ENCODE assay signal across 13 cellular contexts in the genomic region with DNA sequence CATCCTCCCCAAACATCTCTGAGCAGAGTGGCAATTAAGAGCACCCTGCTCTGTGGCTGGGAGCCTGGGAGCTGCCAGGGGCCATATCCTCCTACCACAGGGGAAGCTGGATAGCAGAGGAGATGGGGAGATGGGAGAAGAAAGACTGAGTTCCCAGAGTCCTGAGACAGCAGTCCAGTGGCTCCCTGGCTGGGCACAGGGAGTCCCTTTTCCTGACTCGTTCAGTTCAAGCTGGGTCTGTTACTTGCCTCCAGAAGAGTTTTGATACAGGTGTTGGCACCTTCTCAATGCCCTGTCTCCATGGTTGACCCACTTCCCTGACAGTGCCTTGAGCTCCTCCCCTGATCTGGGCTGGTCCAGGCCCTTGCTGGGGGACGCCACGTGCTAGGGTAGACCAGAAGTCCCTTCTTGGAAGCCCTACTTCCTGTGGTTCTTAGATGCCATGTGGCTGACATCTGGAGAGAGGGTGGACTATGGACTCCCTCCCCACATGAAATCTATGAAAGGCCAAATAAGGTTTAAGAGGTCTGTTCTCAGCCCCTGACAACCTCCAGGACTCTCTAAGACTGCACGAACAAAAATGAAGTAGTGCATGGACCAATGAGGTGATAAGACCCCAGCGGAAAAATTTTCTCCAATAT.
DNase-seq lines count a peak whose midpoint lies in the region; ATAC-seq, FAIRE-seq and TF ChIP-seq lines count a peak whose summit lies in the region.
"Had no signal": no experiment of that assay in that cellular context is flagged by ENCODE, and none has a peak within 500 bp of the region (broad histone marks: within the 10 kb centered on the region; RNA-seq: fewer than 3 reads in every experiment).

No MANE protein-coding gene starts in this region.

- no peaks in the 10 kb centered on the region for H3K27me3 ChIP-seq in KMS-11 (ENCODE audit: insufficient read depth, low read depth)
- H3K27me3 ChIP-seq in skeletal muscle tissue (ENCODE audit: control insufficient read depth in 3 of 3, insufficient read depth in 3 of 3, low read length in 3 of 3), result no peaks in the 10 kb centered on the region

- H3K36me3 ChIP-seq in KMS-11 (ENCODE audit: insufficient read depth) (no peaks in the 10 kb centered on the region), kidney (ENCODE audit: control insufficient read depth in 1 of 2, insufficient read depth in 2 of 2, low read length in 2 of 2) (no peaks in the 10 kb centered on the region), skeletal muscle tissue (ENCODE audit: control insufficient read depth in 3 of 3, insufficient read depth in 3 of 3, low read length in 3 of 3) (no peaks in the 10 kb centered on the region)

- no peak for TF ChIP-seq CTCF in KMS-11 (conservative IDR thresholded peaks at IDR 0.05; ENCODE audit: low read depth, low read length)
- no peak for TF ChIP-seq CTCF in kidney (IDR thresholded peaks at IDR 0.05; ENCODE audit: borderline replicate concordance, extremely low read depth, insufficient read depth)
- no peak for TF ChIP-seq CTCF in glutamatergic neuron (IDR thresholded peaks at IDR 0.05; ENCODE audit: partially characterized antibody, unreplicated experiment)

- H3K9me3 ChIP-seq in kidney (ENCODE audit: control insufficient read depth in 1 of 2, low read length in 2 of 2) (no peaks in the 10 kb centered on the region), skeletal muscle tissue (ENCODE audit: control insufficient read depth in 3 of 3, low read length in 3 of 3) (no peaks in the 10 kb centered on the region)
- H3K9me3 ChIP-seq: Caco-2 had no signal

- H3K27ac Mint-ChIP-seq in activated T-helper 1 cell treated with anti-CD3 and anti-CD28 coated beads, Interleukin-12 subunit alpha, Interleukin-12 subunit beta, Interleukin-2, Interleukin-4 antibody, amounts not matched to agents 30 ng/mL and 10 ng/mL and 1 ng/mL, durations not matched to agents 14 hours and 24 hours and 36 hours, result peak overlapping the region; percentile 95
- H3K27ac Mint-ChIP-seq in glutamatergic neuron (ENCODE audit: unreplicated experiment), result no peak overlapping the region

- no peak overlapping the region for H2AFZ ChIP-seq in KMS-11 (ENCODE audit: low read depth)

- peak overlapping the region; percentile 71 for H3K4me3 Mint-ChIP-seq in activated T-helper 1 cell treated with anti-CD3 and anti-CD28 coated beads, Interleukin-12 subunit alpha, Interleukin-12 subunit beta, Interleukin-2, Interleukin-4 antibody, amounts not matched to agents 30 ng/mL and 10 ng/mL and 1 ng/mL, durations not matched to agents 14 hours and 24 hours and 36 hours
- H3K4me3 Mint-ChIP-seq in glutamatergic neuron (ENCODE audit: unreplicated experiment), result no peak overlapping the region
- H3K4me3 Mint-ChIP-seq: H9 had no signal

- peak overlapping the region; percentile 97; the same call in 1 of the 2 replicates for H3K4me2 ChIP-seq in KMS-11

- H3K4me1 ChIP-seq in KMS-11 (ENCODE audit: low read depth, poor library complexity, severe bottlenecking) (peaks cover 44% of the 10 kb centered on the region), kidney (ENCODE audit: control insufficient read depth in 1 of 2, insufficient read depth in 1 of 2, low read depth in 1 of 2, low read length in 2 of 2) (peaks cover 46 to 65% of the 10 kb centered on the region in 2 donors), skeletal muscle tissue (ENCODE audit: control insufficient read depth in 3 of 3, insufficient read depth in 3 of 3, low read length in 3 of 3) (peaks cover 48 to 55% (median 55%) of the 10 kb centered on the region in 3 donors)

- H3K36me3 Mint-ChIP-seq in activated T-helper 1 cell treated with anti-CD3 and anti-CD28 coated beads, Interleukin-12 subunit alpha, Interleukin-12 subunit beta, Interleukin-2, Interleukin-4 antibody, amounts not matched to agents 30 ng/mL and 10 ng/mL and 1 ng/mL, durations not matched to agents 14 hours and 24 hours and 36 hours (ENCODE audit: low read depth), result peaks cover 18% of the 10 kb centered on the region
- peaks cover 3% of the 10 kb centered on the region for H3K36me3 Mint-ChIP-seq in glutamatergic neuron (ENCODE audit: unreplicated experiment)

- intact Hi-C loops in activated T-helper 1 cell treated with anti-CD3 and anti-CD28 coated beads, Interleukin-12 subunit alpha, Interleukin-12 subunit beta, Interleukin-2, Interleukin-4 antibody, amounts not matched to agents 30 ng/mL and 10 ng/mL and 1 ng/mL, durations not matched to agents 14 hours and 24 hours and 36 hours (cut with micrococcal nuclease), result no loop called here
- intact Hi-C loops in kidney (cut with DNase I), result no loop called here

- H3K9me3 Mint-ChIP-seq in activated T-helper 1 cell treated with anti-CD3 and anti-CD28 coated beads, Interleukin-12 subunit alpha, Interleukin-12 subunit beta, Interleukin-2, Interleukin-4 antibody, amounts not matched to agents 30 ng/mL and 10 ng/mL and 1 ng/mL, durations not matched to agents 14 hours and 24 hours and 36 hours, result peaks cover 9% of the 10 kb centered on the region
- peaks cover 2% of the 10 kb centered on the region for H3K9me3 Mint-ChIP-seq in glutamatergic neuron (ENCODE audit: unreplicated experiment)

- H4K20me1 ChIP-seq in KMS-11 (ENCODE audit: insufficient read depth), result no peaks in the 10 kb centered on the region

- no peaks in the 10 kb centered on the region for H3K27me3 Mint-ChIP-seq in activated T-helper 1 cell treated with anti-CD3 and anti-CD28 coated beads, Interleukin-12 subunit alpha, Interleukin-12 subunit beta, Interleukin-2, Interleukin-4 antibody, amounts not matched to agents 30 ng/mL and 10 ng/mL and 1 ng/mL, durations not matched to agents 14 hours and 24 hours and 36 hours (ENCODE audit: insufficient read depth)
- peaks cover 5% of the 10 kb centered on the region for H3K27me3 Mint-ChIP-seq in glutamatergic neuron (ENCODE audit: unreplicated experiment)

- FAIRE-seq in kidney (lab: Jason Lieb, UNC), result no peak

- H3K4me3 ChIP-seq in KMS-11 (IDR thresholded peaks at IDR 0.05; ENCODE audit: insufficient read depth, low read depth, low read length), result no peak overlapping the region
- H3K4me3 ChIP-seq in kidney (ENCODE audit: low read length in 2 of 2), result peak overlapping the region in 1 of 2 donors; percentile 56
- no peak overlapping the region for H3K4me3 ChIP-seq in skeletal muscle tissue (ENCODE audit: low read length in 3 of 3)

- no peak overlapping the region for H3K9ac ChIP-seq in KMS-11
- peak overlapping the region in 1 of 2 donors; percentile 91 for H3K9ac ChIP-seq in kidney (ENCODE audit: low read length in 2 of 2)
- peak overlapping the region in 1 of 3 donors; percentile 43 for H3K9ac ChIP-seq in skeletal muscle tissue (ENCODE audit: low read depth in 1 of 3, low read length in 3 of 3)

- 0 out of 2 replicates have a peak, but pooled peaks cover 6% of the 10 kb centered on the region for H3K79me2 ChIP-seq in KMS-11 (ENCODE audit: insufficient read depth, low read depth)

- no peak for DNase-seq in activated T-helper 1 cell treated with anti-CD3 and anti-CD28 coated beads, Interleukin-12 subunit alpha, Interleukin-12 subunit beta, Interleukin-2, Interleukin-4 antibody, amounts not matched to agents 30 ng/mL and 10 ng/mL and 1 ng/mL, durations not matched to agents 14 hours and 24 hours and 36 hours (ENCODE audit: low spot score)
- DNase-seq in kidney (peak; percentile 43), anterior cingulate cortex (lab: John Stamatoyannopoulos, UW) (no peak), glutamatergic neuron (no peak)
- no peak for DNase-seq in stimulated activated CD4-positive, alpha-beta T cell treated with anti-CD3 and anti-CD28 coated beads, Interleukin-4, amount 100 ng/mL, for 24 hours
- DNase-seq: Caco-2, H9, Kasumi-1, kidney glomerular epithelial cell, T1000 had no signal

- ATAC-seq in HG02938 (IDR thresholded peaks at IDR 0.05; ENCODE audit: unreplicated experiment), result no peak

- peaks cover 87% of the 10 kb centered on the region for H3K4me1 Mint-ChIP-seq in activated T-helper 1 cell treated with anti-CD3 and anti-CD28 coated beads, Interleukin-12 subunit alpha, Interleukin-12 subunit beta, Interleukin-2, Interleukin-4 antibody, amounts not matched to agents 30 ng/mL and 10 ng/mL and 1 ng/mL, durations not matched to agents 14 hours and 24 hours and 36 hours (ENCODE audit: low read depth)
- H3K4me1 Mint-ChIP-seq in glutamatergic neuron (ENCODE audit: low read depth, unreplicated experiment), result peaks cover 18% of the 10 kb centered on the region

- no peak overlapping the region for H3K27ac ChIP-seq in KMS-11
- H3K27ac ChIP-seq in kidney (ENCODE audit: low read depth in 2 of 2, low read length in 2 of 2), result peak overlapping the region; percentile 99 to 100
- H3K27ac ChIP-seq in skeletal muscle tissue (ENCODE audit: low read depth, low read length), result peak overlapping the region; percentile 100
